In genomic region chr9:98958271-98958989, GRCh38 we compare ENCODE assay signal across 14 cellular contexts. TPM values are rescaled to one million over a fixed set of nuclear protein-coding genes. Genes with fewer than 3 reads are reported as not detected.
A peak's percentile ranks its signal among the peaks of the same experiment; 100 is the strongest.
DNase-seq lines count a peak whose midpoint lies in the region; ATAC-seq and TF ChIP-seq lines count a peak whose summit lies in the region.
"Had no signal": no experiment of that assay in that cellular context is flagged by ENCODE, and none has a peak within 500 bp of the region (broad histone marks: within the 10 kb centered on the region; RNA-seq: fewer than 3 reads in every experiment).

No MANE protein-coding gene starts in this region.

- in situ Hi-C loops in gastrocnemius medialis (cut with MboI; ENCODE audit: low sequenced_read_pairs in 4 of 4) = no loop called here

- intact Hi-C loops in Right ventricle myocardium superior (cut with DNase I) (no loop called here), gastrocnemius medialis (cut with DNase I; ENCODE audit: low total_unique reads) (no loop called here)
- intact Hi-C loops in activated CD4-positive, alpha-beta T cell treated with anti-CD3 and anti-CD28 coated beads for 36 hours (cut with DNase I, micrococcal nuclease) = no loop called here

- TF ChIP-seq CTCF in WI38 (IDR thresholded peaks at IDR 0.05; ENCODE audit: low read depth, low read length) = no peak
- TF ChIP-seq CTCF in gastrocnemius medialis (IDR thresholded peaks at IDR 0.05 in 4 of 5, conservative IDR thresholded peaks at IDR 0.05 in 1 of 5) = no peak

- POLR2A ChIA-PET in activated CD4-positive, alpha-beta T cell treated with anti-CD3 and anti-CD28 coated beads for 36 hours (lab: Charles Lee) = no interaction called here

- TF ChIP-seq POLR2A in gastrocnemius medialis (IDR thresholded peaks at IDR 0.05) = no peak

- no peak overlapping the region for H3K4me3 Mint-ChIP-seq in activated CD4-positive, alpha-beta T cell treated with anti-CD3 and anti-CD28 coated beads for 36 hours
- H3K4me3 Mint-ChIP-seq: CD4-positive, CD25-positive, alpha-beta regulatory T cell had no signal

- ATAC-seq in Right ventricle myocardium superior (ENCODE audit: poor library complexity) (peak; percentile 61), gastrocnemius medialis (peak; percentile 48 to 51), GM21528 (IDR thresholded peaks at IDR 0.05; ENCODE audit: low FRiP score, unreplicated experiment) (no peak)
- ATAC-seq in activated CD4-positive, alpha-beta T cell treated with anti-CD3 and anti-CD28 coated beads for 36 hours = no peak
- ATAC-seq: GM12878 had no signal

- peaks cover 0 to 3% of the 10 kb centered on the region in 2 donors for H3K4me1 ChIP-seq in gastrocnemius medialis
- H3K4me1 ChIP-seq: right lobe of liver had no signal

- no peaks in the 10 kb centered on the region for H3K36me3 ChIP-seq in gastrocnemius medialis
- H3K36me3 ChIP-seq: right lobe of liver had no signal

- H3K9me3 ChIP-seq in gastrocnemius medialis = no peaks in the 10 kb centered on the region
- H3K9me3 ChIP-seq: right lobe of liver had no signal

- CTCF ChIA-PET in activated CD4-positive, alpha-beta T cell treated with anti-CD3 and anti-CD28 coated beads for 36 hours (lab: Charles Lee) = interaction anchor here (1.0 to 1.1 kb wide), 2 partner anchors 55 to 110 kb away, joined by 3 to 4 read pairs; no protein-coding TSS in a partner anchor

- peaks cover 2% of the 10 kb centered on the region for H3K27me3 Mint-ChIP-seq in activated CD4-positive, alpha-beta T cell treated with anti-CD3 and anti-CD28 coated beads for 36 hours

- H3K27ac ChIP-seq in gastrocnemius medialis = peak overlapping the region in 3 of 4 donors; percentile 8 to 37 (median 35)
- H3K27ac ChIP-seq: right lobe of liver had no signal

- H3K9me3 Mint-ChIP-seq in activated CD4-positive, alpha-beta T cell treated with anti-CD3 and anti-CD28 coated beads for 36 hours (ENCODE audit: low read depth) = no peaks in the 10 kb centered on the region

- H3K4me3 ChIP-seq in WI38 (ENCODE audit: low read depth, low read length) (peak overlapping the region; percentile 25; the same call in 1 of the 2 replicates), gastrocnemius medialis (no peak overlapping the region)
- H3K4me3 ChIP-seq: GM12878, right lobe of liver had no signal

- no peak overlapping the region for H3K27ac Mint-ChIP-seq in activated CD4-positive, alpha-beta T cell treated with anti-CD3 and anti-CD28 coated beads for 36 hours
- H3K27ac Mint-ChIP-seq: CD4-positive, CD25-positive, alpha-beta regulatory T cell had no signal

- peak; percentile 46 for DNase-seq in Ammon's horn (ENCODE audit: low spot score)
- no peak for DNase-seq in Right ventricle myocardium superior
- no peak for DNase-seq in gastrocnemius medialis
- no peak for DNase-seq in activated CD4-positive, alpha-beta T cell treated with anti-CD3 and anti-CD28 coated beads for 36 hours
- DNase-seq in HuH-7.5 (ENCODE audit: low spot score) = no peak
- DNase-seq in COLO668 (lab: John Stamatoyannopoulos, UW; ENCODE audit: unreplicated experiment) = no peak
- DNase-seq: activated naive CD4-positive, alpha-beta T cell treated with anti-CD3 and anti-CD28 coated beads, Interleukin-2, amount 50 U/mL, for 16 hours; CD4-positive, CD25-positive, alpha-beta regulatory T cell; right lobe of liver; stimulated activated CD8-positive, alpha-beta memory T cell treated with anti-CD3 and anti-CD28 coated beads, Interleukin-4, amount 100 ng/mL, for 48 hours had no signal

- H3K36me3 Mint-ChIP-seq in activated CD4-positive, alpha-beta T cell treated with anti-CD3 and anti-CD28 coated beads for 36 hours (ENCODE audit: low read depth) = no peaks in the 10 kb centered on the region
- H3K36me3 Mint-ChIP-seq: CD4-positive, CD25-positive, alpha-beta regulatory T cell had no signal

- H3K4me1 Mint-ChIP-seq in activated CD4-positive, alpha-beta T cell treated with anti-CD3 and anti-CD28 coated beads for 36 hours = no peaks in the 10 kb centered on the region
- H3K4me1 Mint-ChIP-seq: CD4-positive, CD25-positive, alpha-beta regulatory T cell had no signal

- H3K27me3 ChIP-seq in gastrocnemius medialis = no peaks in the 10 kb centered on the region
- H3K27me3 ChIP-seq: right lobe of liver had no signal

RNA-seq across cellular contexts. Expression of gene COL15A1, which starts 14.7 kb away (rescaled TPM):
- total RNA-seq in Right ventricle myocardium superior (55.9 TPM), gastrocnemius medialis (1 to 10 TPM; 4.0 to 7.8 (median 6.8) TPM)
- total RNA-seq in activated CD4-positive, alpha-beta T cell treated with anti-CD3 and anti-CD28 coated beads for 36 hours = not detected
- total RNA-seq: CD4-positive, CD25-positive, alpha-beta regulatory T cell; endothelial cell of umbilical vein had no signal

Comparison
In these comparisons a context has a peak if more than half of its experiments do, and no peak if none do; other contexts are left out.
1. ATAC-seq: peak in Right ventricle myocardium superior (single experiment) and gastrocnemius medialis (2 of 2); none in activated CD4-positive, alpha-beta T cell treated with anti-CD3 and anti-CD28 coated beads for 36 hours (single experiment) and GM21528 (single experiment).
2. RNA of gene COL15A1, which starts 14.7 kb away (total RNA-seq): 55.9 TPM in Right ventricle myocardium superior (single experiment) and 4.0 to 7.8 TPM in gastrocnemius medialis; not detected in activated CD4-positive, alpha-beta T cell treated with anti-CD3 and anti-CD28 coated beads for 36 hours; every median in the first group is over 4 times any median in the second.